21 cellular contexts compared by ENCODE assay signal in the genomic region with DNA sequence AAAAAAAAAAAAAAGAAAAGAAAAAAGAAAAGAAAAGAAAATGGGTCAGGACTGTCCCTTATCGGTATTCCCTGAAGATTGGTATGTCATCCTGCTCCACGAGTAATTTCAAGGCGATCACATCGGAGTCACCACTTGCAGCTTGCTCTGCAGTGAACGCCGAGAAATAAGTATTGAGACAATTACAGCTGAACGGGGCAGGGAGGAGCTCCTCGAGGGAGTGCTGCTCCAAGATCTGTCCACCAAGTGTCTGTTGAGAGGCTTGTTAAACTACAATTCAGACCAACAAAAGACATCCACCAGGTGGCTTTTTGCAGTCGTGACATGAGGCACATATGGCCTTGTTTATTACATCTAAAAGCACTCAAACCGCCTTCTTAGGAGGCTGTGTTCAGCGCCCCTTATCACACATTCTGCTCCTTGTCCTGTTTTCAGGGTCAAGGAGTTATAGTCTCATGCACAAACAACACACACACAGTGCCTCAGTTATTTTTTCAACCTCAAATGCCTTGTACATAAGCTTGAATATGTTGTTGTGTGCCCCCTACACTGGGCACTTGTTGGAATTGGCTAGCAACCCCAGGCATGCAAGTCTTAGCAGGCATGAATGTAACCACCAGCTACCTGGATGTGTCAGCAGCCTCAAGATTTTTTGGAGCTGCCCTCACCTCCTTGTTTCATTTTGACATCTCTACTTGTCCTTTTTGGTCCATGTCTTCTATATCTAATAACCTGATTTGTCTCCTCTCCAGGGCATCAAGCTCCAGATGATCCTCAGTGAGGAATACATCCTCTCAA. TPM values are rescaled to one million over a fixed set of nuclear protein-coding genes. Genes with fewer than 3 reads are reported as not detected.
DNase-seq lines count a peak whose midpoint lies in the region; FAIRE-seq and TF ChIP-seq lines count a peak whose summit lies in the region.
"Had no signal": no experiment of that assay in that cellular context is flagged by ENCODE, and none has a peak within 500 bp of the region (broad histone marks: within the 10 kb centered on the region; RNA-seq: fewer than 3 reads in every experiment).

No MANE protein-coding gene starts in this region.

- H3K4me1 ChIP-seq in H1 (replicated peaks in 1 of 4; ENCODE audit: control insufficient read depth in 3 of 4, insufficient read depth in 4 of 4, low read length in 3 of 4): peaks cover 0 to 5% (median 2%) of the 10 kb centered on the region in 4 experiments; a peak in 3 of 7 replicates
- H3K4me1 ChIP-seq in spleen: peaks cover 0 to 69% (median 24%) of the 10 kb centered on the region in 6 donors

- H3K23ac ChIP-seq in H1 (ENCODE audit: insufficient read length): no peak overlapping the region

- no peaks in the 10 kb centered on the region for H3K79me2 ChIP-seq in H1 (ENCODE audit: control insufficient read depth in 1 of 2, insufficient read depth in 2 of 2, low read length in 2 of 2)

- H3K27me3 ChIP-seq in H1 (replicated peaks in 1 of 4; ENCODE audit: control insufficient read depth in 3 of 4, extremely low read depth in 1 of 4, insufficient read depth in 3 of 4, low read length in 3 of 4) (no peaks in the 10 kb centered on the region), spleen (replicated peaks in 1 of 7) (no peaks in the 10 kb centered on the region)
- H3K27me3 ChIP-seq: tibial artery had no signal

- H2AFZ ChIP-seq in H1 (ENCODE audit: low read length): 0 out of 2 replicates have a peak overlapping the region, but pooled peaks have one; percentile 29

- H3K4ac ChIP-seq in H1 (replicated peaks; ENCODE audit: insufficient read length, low read depth, low read length): no peak overlapping the region

- no peak overlapping the region for H3K18ac ChIP-seq in H1 (ENCODE audit: extremely low read depth, low read length)

- DNase-seq in DMS 273 (lab: John Stamatoyannopoulos, UW; ENCODE audit: unreplicated experiment) (peak; percentile 6), DMS 273 treated with DMSO at 0.1 percent for 48 hours (lab: John Stamatoyannopoulos, UW) (no peak), NCI-H187 (lab: John Stamatoyannopoulos, UW) (peak; percentile 14 to 68), H1 (ENCODE audit: low read depth in 1 of 2, low spot score in 2 of 2) (no peak), spleen (no peak), glutamatergic neuron (no peak), type B pancreatic cell (ENCODE audit: extremely low spot score, unreplicated experiment) (no peak)
- DNase-seq: activated CD4-positive, alpha-beta T cell treated with anti-CD3 and anti-CD28 coated beads, Interleukin-2, amount 50 U/mL, for 4 hours; activated naive CD4-positive, alpha-beta T cell; effector memory CD4-positive, alpha-beta T cell; GF-D8; HCEC 1CT; Karpas-422; NCI-H526 treated with DMSO at 0.1 percent for 48 hours; nephron progenitor cell; Right ventricle myocardium superior; tibial artery had no signal

- TF ChIP-seq EP300 in H1 (IDR thresholded peaks at IDR 0.05; ENCODE audit: borderline replicate concordance in 1 of 2, low read depth in 2 of 2, low read length in 2 of 2): no peak

- 0 out of 2 replicates have a peak overlapping the region, but pooled peaks have one; percentile 66 for H2BK20ac ChIP-seq in H1 (ENCODE audit: low read length)

- no peak overlapping the region for H2BK12ac ChIP-seq in H1 (ENCODE audit: low read depth, low read length)

- H3K27ac ChIP-seq in H1 (ENCODE audit: low read depth, low read length): no peak overlapping the region
- no peak overlapping the region for H3K27ac ChIP-seq in spleen
- H3K27ac ChIP-seq: 22Rv1, cardiac muscle cell, tibial artery had no signal

- POLR2A ChIA-PET in H1 (lab: Charles Lee; ENCODE audit: partially characterized antibody): interaction anchor here (1.0 to 1.6 kb wide), 3 partner anchors 12 to 257 kb away, joined by 3 to 5 read pairs (median 3); no protein-coding TSS in a partner anchor

- H3K36me3 ChIP-seq in H1 (ENCODE audit: control insufficient read depth in 2 of 4, insufficient read depth in 4 of 4, low read length in 3 of 4) (no peaks in the 10 kb centered on the region; a peak in 1 of 8 replicates), spleen (no peaks in the 10 kb centered on the region)
- H3K36me3 ChIP-seq: cardiac muscle cell, tibial artery had no signal

- no peak for TF ChIP-seq RAD21 in H1 (IDR thresholded peaks at IDR 0.05 in 1 of 2, conservative IDR thresholded peaks at IDR 0.05 in 1 of 2; ENCODE audit: low read depth in 2 of 2, low read length in 2 of 2)

- no peaks in the 10 kb centered on the region for H3K4me1 Mint-ChIP-seq in glutamatergic neuron (ENCODE audit: low read depth, unreplicated experiment)
- no peaks in the 10 kb centered on the region for H3K4me1 Mint-ChIP-seq in type B pancreatic cell (ENCODE audit: unreplicated experiment)
- H3K4me1 Mint-ChIP-seq: nephron progenitor cell had no signal

- H3K23me2 ChIP-seq in H1 (ENCODE audit: low read depth, low read length): no peaks in the 10 kb centered on the region

- H3K4me3 Mint-ChIP-seq in glutamatergic neuron (ENCODE audit: unreplicated experiment): no peak overlapping the region
- no peak overlapping the region for H3K4me3 Mint-ChIP-seq in type B pancreatic cell
- H3K4me3 Mint-ChIP-seq: nephron progenitor cell had no signal

- CTCF ChIA-PET in H1 (lab: Charles Lee; ENCODE audit: partially characterized antibody): interaction anchor here (0.7 to 6.8 kb wide), 23 partner anchors 9 to 374 kb away, joined by 3 to 41 read pairs (median 4); a partner anchor contains a TSS

- no peak overlapping the region for H3K14ac ChIP-seq in H1 (ENCODE audit: insufficient read length)

- FAIRE-seq in H1 (lab: Jason Lieb, UNC): no peak

- no peak overlapping the region for H3K27ac Mint-ChIP-seq in glutamatergic neuron (ENCODE audit: unreplicated experiment)
- no peak overlapping the region for H3K27ac Mint-ChIP-seq in type B pancreatic cell
- H3K27ac Mint-ChIP-seq: nephron progenitor cell had no signal

- no peaks in the 10 kb centered on the region for H3K79me1 ChIP-seq in H1 (ENCODE audit: low read depth, low read length)

- TF ChIP-seq CTCF in GM12873 (IDR thresholded peaks at IDR 0.05; ENCODE audit: insufficient read depth, low read depth, low read length, missing control alignments) (peak; percentile 31), H1 (IDR thresholded peaks at IDR 0.05; ENCODE audit: control extremely low read depth in 1 of 3, insufficient read depth in 1 of 3, low read depth in 1 of 3, low read length in 3 of 3) (peak in 1 of 3 experiments; percentile 2; a peak in 1 of 4 replicates), spleen (IDR thresholded peaks at IDR 0.05 in 8 of 11, conservative IDR thresholded peaks at IDR 0.05 in 3 of 11) (no peak), glutamatergic neuron (IDR thresholded peaks at IDR 0.05; ENCODE audit: partially characterized antibody, unreplicated experiment) (no peak), type B pancreatic cell (conservative IDR thresholded peaks at IDR 0.05) (no peak)

- H3K4me3 ChIP-seq in H1 (ENCODE audit: extremely low read depth in 1 of 4, insufficient read depth in 2 of 4, low read depth in 3 of 4, low read length in 4 of 4) (no peak overlapping the region), spleen (no peak overlapping the region)
- H3K4me3 ChIP-seq: cardiac muscle cell, lung, tibial artery had no signal

- H3K9ac ChIP-seq in H1 (replicated peaks in 1 of 4; ENCODE audit: extremely low read depth in 1 of 4, low read depth in 3 of 4, low read length in 3 of 4): no peak overlapping the region

- no peak overlapping the region for H4K91ac ChIP-seq in H1 (replicated peaks; ENCODE audit: insufficient read length, low read length)

- H3K9me3 ChIP-seq in H1 (ENCODE audit: insufficient read depth in 2 of 2, low read depth in 1 of 2, low read length in 1 of 2): no peaks in the 10 kb centered on the region; a peak in 1 of 4 replicates
- no peaks in the 10 kb centered on the region for H3K9me3 ChIP-seq in spleen
- H3K9me3 ChIP-seq: tibial artery had no signal

- no peaks in the 10 kb centered on the region for H3K36me3 Mint-ChIP-seq in glutamatergic neuron (ENCODE audit: unreplicated experiment)
- H3K36me3 Mint-ChIP-seq in type B pancreatic cell: no peaks in the 10 kb centered on the region

- no peak overlapping the region for H4K8ac ChIP-seq in H1 (ENCODE audit: extremely low read depth, insufficient read depth, low read length)

- no peak overlapping the region for H3K56ac ChIP-seq in H1 (replicated peaks; ENCODE audit: insufficient read length, low read depth, low read length)

- intact Hi-C loops in spleen (cut with DNase I; ENCODE audit: low total_unique reads): loop anchor here (10.0 kb wide), 2 partner anchors 100 to 230 kb away; a partner anchor contains a TSS

- no peak overlapping the region for H2AK5ac ChIP-seq in H1 (ENCODE audit: low read depth, low read length)

- WGBS in H1 (ENCODE audit: extremely low coverage in 1 of 2, insufficient coverage in 1 of 2, insufficient read length in 1 of 2, insufficient replicate concordance in 2 of 2, low coverage in 1 of 2, low lambda C conversion rate in 2 of 2, missing lambda C conversion rate in 1 of 2), 2 experiments: 88% methylated on average over 11 of the region's 11 CpGs; no CpG with 5 or more reads in 1 of the 2 experiments
- WGBS in spleen, 5 donors: 78 to 87% (median 83%) methylated on average over 11 of the region's 11 CpGs

- H2BK5ac ChIP-seq in H1 (ENCODE audit: low read depth, low read length): no peak overlapping the region

- H4K20me1 ChIP-seq in H1 (replicated peaks in 1 of 2; ENCODE audit: control insufficient read depth in 1 of 2, insufficient read depth in 2 of 2, low read length in 2 of 2): no peaks in the 10 kb centered on the region

- H4K5ac ChIP-seq in H1 (ENCODE audit: insufficient read length, low read depth, low read length): no peak overlapping the region

- no peak overlapping the region for H2BK15ac ChIP-seq in H1 (ENCODE audit: low read length)

- H2BK120ac ChIP-seq in H1 (replicated peaks; ENCODE audit: low read depth, low read length): no peak overlapping the region

- peaks cover 1% of the 10 kb centered on the region for H3K9me3 Mint-ChIP-seq in glutamatergic neuron (ENCODE audit: unreplicated experiment)
- peaks cover 4% of the 10 kb centered on the region for H3K9me3 Mint-ChIP-seq in type B pancreatic cell

- TF ChIP-seq POLR2A in H1 (IDR thresholded peaks at IDR 0.05; ENCODE audit: control extremely low read depth in 1 of 2, low read depth in 2 of 2, low read length in 2 of 2) (no peak), spleen (IDR thresholded peaks at IDR 0.05) (no peak)

- H3K4me2 ChIP-seq in H1 (ENCODE audit: insufficient read depth in 1 of 2, low read depth in 2 of 2, low read length in 2 of 2): no peak overlapping the region

- no peaks in the 10 kb centered on the region for H3K27me3 Mint-ChIP-seq in glutamatergic neuron (ENCODE audit: unreplicated experiment)
- peaks cover 6% of the 10 kb centered on the region for H3K27me3 Mint-ChIP-seq in type B pancreatic cell

RNA-seq across cellular contexts. Expression of a gene that starts 13.0 kb away (rescaled TPM):
- total RNA-seq in H1 (2021; fragmentation: NEBNext Ultra II Directional; extraction: Animal tissue kit (Norgen Biotek cat#: 25700)): not detected in 2 replicates
- 0.08 TPM in 1 of 2 replicates, not detected in the other for polyA plus RNA-seq in H1 (2011; rRNA removed)
- polyA plus RNA-seq in H1 (2011; cell fraction: cytosol; rRNA removed): 0.05 TPM
- not detected for polyA plus RNA-seq in H1 (2011; cell fraction: nucleus; rRNA removed)
- polyA plus RNA-seq in H1 (2012, experiment 1 of 2): 0.11 to 0.46 TPM (median 0.28 TPM) in 4 replicates
- not detected for polyA plus RNA-seq in H1 (2012, experiment 2 of 2)
- not detected for polyA plus RNA-seq in H1 (2013, experiment 1 of 2)
- polyA plus RNA-seq in H1 (2013, experiment 2 of 2): not detected
- not detected in 2 replicates for polyA minus RNA-seq in H1 (2011; rRNA and poly(A)+ RNA removed)
- not detected for polyA minus RNA-seq in H1 (2011; cell fraction: cytosol; rRNA and poly(A)+ RNA removed)
- not detected for polyA minus RNA-seq in H1 (2011; cell fraction: nucleus; rRNA and poly(A)+ RNA removed)
- 100 to 1,000 TPM; 150 to 286 (median 215) TPM for total RNA-seq in spleen
- 100 to 1,000 TPM; 371 to 510 (median 479) TPM for polyA plus RNA-seq in spleen
- total RNA-seq in glutamatergic neuron (ENCODE audit: unreplicated experiment): not detected
- 0.57 TPM in 1 of 2 replicates, not detected in the other for total RNA-seq in type B pancreatic cell (ENCODE audit: low replicate concordance)
- total RNA-seq: cardiac muscle cell had no signal
- polyA plus RNA-seq: cardiac muscle cell had no signal

RNA-seq across cellular contexts. Expression of a gene that starts 14.4 kb away (rescaled TPM):
- not detected in 2 replicates for total RNA-seq in H1 (2021; fragmentation: NEBNext Ultra II Directional; extraction: Animal tissue kit (Norgen Biotek cat#: 25700))
- polyA plus RNA-seq in H1 (2011; rRNA removed): not detected in 2 replicates
- not detected for polyA plus RNA-seq in H1 (2011; cell fraction: cytosol; rRNA removed)
- polyA plus RNA-seq in H1 (2011; cell fraction: nucleus; rRNA removed): not detected
- polyA plus RNA-seq in H1 (2012, experiment 1 of 2): not detected in 4 replicates
- polyA plus RNA-seq in H1 (2012, experiment 2 of 2): not detected
- not detected for polyA plus RNA-seq in H1 (2013, experiment 1 of 2)
- polyA plus RNA-seq in H1 (2013, experiment 2 of 2): 0.02 TPM
- polyA minus RNA-seq in H1 (2011; rRNA and poly(A)+ RNA removed): not detected in 2 replicates
- not detected for polyA minus RNA-seq in H1 (2011; cell fraction: cytosol; rRNA and poly(A)+ RNA removed)
- polyA minus RNA-seq in H1 (2011; cell fraction: nucleus; rRNA and poly(A)+ RNA removed): not detected
- 100 to 1,000 TPM in 1 of 7 donors, 10 to 100 TPM in 6; 28.9 to 134 (median 63.5) TPM for total RNA-seq in spleen
- polyA plus RNA-seq in spleen: 10 to 100 TPM; 12.5 to 21.4 (median 13.3) TPM
- not detected for total RNA-seq in glutamatergic neuron (ENCODE audit: unreplicated experiment)
- total RNA-seq in type B pancreatic cell (ENCODE audit: low replicate concordance): 0.45 and 0.48 TPM in 2 replicates
- total RNA-seq: cardiac muscle cell had no signal
- polyA plus RNA-seq: cardiac muscle cell had no signal

Comparison
In these comparisons a context has a peak if more than half of its experiments do, and no peak if none do; other contexts are left out.
1. DNase-seq: peak in DMS 273 (single experiment) and NCI-H187 (2 of 2); none in DMS 273 treated with DMSO at 0.1 percent for 48 hours (single experiment), H1 (0 of 2), spleen (single experiment), glutamatergic neuron (single experiment) and type B pancreatic cell (single experiment).
2. RNA of a gene that starts 13.0 kb away (total RNA-seq): 150 to 286 TPM in spleen; not detected in H1, not detected in glutamatergic neuron (single experiment) and 0.57 TPM in type B pancreatic cell; every median in the first group is over 10 times any median in the second.
3. RNA of a gene that starts 14.4 kb away (total RNA-seq): 28.9 to 134 TPM in spleen; 0.45 to 0.48 TPM in type B pancreatic cell, not detected in H1 and not detected in glutamatergic neuron (single experiment); every median in the first group is over 10 times any median in the second.